In the genomic region with DNA sequence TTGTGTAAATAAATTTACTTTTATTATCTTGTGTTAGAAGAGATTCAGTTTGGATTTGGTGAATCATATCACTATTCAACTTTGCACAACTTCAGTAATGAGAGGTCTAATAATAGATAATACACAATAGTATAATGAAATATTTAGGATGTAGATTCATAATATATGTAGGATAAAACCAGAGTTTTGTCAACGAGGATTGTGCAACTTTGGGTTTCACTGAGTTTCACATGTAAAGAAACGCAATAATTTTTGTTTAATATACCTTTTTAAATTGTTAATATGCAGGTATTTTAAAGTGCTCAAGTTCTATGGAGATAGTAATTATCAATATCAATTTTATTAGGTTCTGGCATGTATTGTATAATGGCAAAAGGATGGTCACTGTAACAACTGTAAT, we compare ENCODE assay signal across 27 cellular contexts.
"Had no signal": no experiment of that assay in that cellular context is flagged by ENCODE, and none has a peak within 500 bp of the region (broad histone marks: within the 10 kb centered on the region; RNA-seq: fewer than 3 reads in every experiment).

No MANE protein-coding gene starts in this region.

- ATAC-seq: activated CD4-positive, CD25-positive, alpha-beta regulatory T cell treated with anti-CD3 and anti-CD28 coated beads, Interleukin-2, amount 50 U/mL, for 24 hours; body of pancreas; gastroesophageal sphincter; mucosa of descending colon; sciatic nerve; stimulated activated effector memory CD8-positive, alpha-beta T cell treated with anti-CD3 and anti-CD28 coated beads, Interleukin-12 subunit alpha, Interleukin-12 subunit beta, amount 100 ng/mL, for 72 hours had no signal

- H3K4me3 ChIP-seq: adrenal gland, body of pancreas, colonic mucosa, dorsolateral prefrontal cortex, gastroesophageal sphincter, mucosa of descending colon, skin epidermis, thoracic aorta, vagina had no signal

- H3K27me3 ChIP-seq: adrenal gland, body of pancreas, colonic mucosa, dorsolateral prefrontal cortex, gastroesophageal sphincter, vagina had no signal

- H3K27ac ChIP-seq: adrenal gland, body of pancreas, colonic mucosa, dorsolateral prefrontal cortex, gastroesophageal sphincter, skin epidermis, thoracic aorta, vagina, VCaP had no signal

- DNase-seq: activated CD4-positive, alpha-beta T cell treated with anti-CD3 and anti-CD28 coated beads for 48 hours; activated CD4-positive, alpha-beta T cell treated with anti-CD3 and anti-CD28 coated beads, Interleukin-2, amount 50 U/mL, for 48 hours; activated CD8-positive, alpha-beta memory T cell treated with anti-CD3 and anti-CD28 coated beads for 24 hours; activated effector memory CD4-positive, alpha-beta T cell treated with anti-CD3 and anti-CD28 coated beads, Interleukin-2, amount 50 U/mL, for 16 hours; activated naive CD4-positive, alpha-beta T cell treated with anti-CD3 and anti-CD28 coated beads for 36 hours; activated naive CD8-positive, alpha-beta T cell treated with anti-CD3 and anti-CD28 coated beads for 36 hours; adrenal gland; aorta; body of pancreas; cerebellar nuclear complex; colonic mucosa; dorsolateral prefrontal cortex; effector memory CD4-positive, alpha-beta T cell; hypothalamus; immature natural killer cell; mucosa of descending colon; posterior cingulate gyrus; stimulated activated CD4-positive, alpha-beta T cell treated with anti-CD3 and anti-CD28 coated beads, Interleukin-4, amount 100 ng/mL, for 24 hours; T-helper 9 cell had no signal

- H3K9me3 ChIP-seq: body of pancreas, colonic mucosa, gastroesophageal sphincter, mucosa of descending colon, thoracic aorta, vagina had no signal

- H3K4me1 ChIP-seq: adrenal gland, body of pancreas, colonic mucosa, gastroesophageal sphincter, vagina had no signal

- H3K36me3 ChIP-seq: adrenal gland, colonic mucosa, gastroesophageal sphincter, thoracic aorta, vagina had no signal
